Comparison of ENCODE assay signal across 1 cellular context in genomic region chr12:47991592-47991991, GRCh38.
A peak's percentile ranks its signal among the peaks of the same experiment; 100 is the strongest.
TF ChIP-seq lines count a peak whose summit lies in the region.

No MANE protein-coding gene starts in this region.

TF ChIP-seq in SK-N-SH, 30 proteins besides CTCF, POLR2A, EP300 and RAD21 (continued from another document):
- no peak for TF ChIP-seq USF1 (IDR thresholded peaks at IDR 0.05; ENCODE audit: borderline replicate concordance, low read depth)
- TF ChIP-seq USF2 (IDR thresholded peaks at IDR 0.05; ENCODE audit: borderline replicate concordance, low read depth, low read length), result no peak
- no peak for TF ChIP-seq JUND (IDR thresholded peaks at IDR 0.05)
- TF ChIP-seq TAF1 (IDR thresholded peaks at IDR 0.05; ENCODE audit: borderline replicate concordance, low read depth, low read length), result no peak
- no peak for TF ChIP-seq EZH2phosphoT487 (IDR thresholded peaks at IDR 0.05; ENCODE audit: borderline replicate concordance, low read depth)
- TF ChIP-seq ZBTB33 (IDR thresholded peaks at IDR 0.05; ENCODE audit: borderline replicate concordance, low read depth), result no peak
- TF ChIP-seq MXI1 (IDR thresholded peaks at IDR 0.05; ENCODE audit: low read depth, low read length), result no peak
- TF ChIP-seq IRF3 (IDR thresholded peaks at IDR 0.05; ENCODE audit: low read depth, low read length), result no peak
- TF ChIP-seq NRF1 (IDR thresholded peaks at IDR 0.05; ENCODE audit: low read depth, low read length), result no peak
- TF ChIP-seq TEAD4 (IDR thresholded peaks at IDR 0.05; ENCODE audit: borderline replicate concordance, insufficient read depth), result no peak
- TF ChIP-seq PBX3 (IDR thresholded peaks at IDR 0.05), result no peak
- TF ChIP-seq SIN3A (IDR thresholded peaks at IDR 0.05; ENCODE audit: borderline replicate concordance, low read depth, low read length), result no peak
- TF ChIP-seq POLR2AphosphoS5 (IDR thresholded peaks at IDR 0.05; ENCODE audit: low read depth, low read length), result no peak
- no peak for TF ChIP-seq MEF2A (IDR thresholded peaks at IDR 0.05; ENCODE audit: borderline replicate concordance, low read depth)
- no peak for TF ChIP-seq REST (IDR thresholded peaks at IDR 0.05; ENCODE audit: low read depth, low read length)
- no peak for TF ChIP-seq TCF12 (IDR thresholded peaks at IDR 0.05)
- no peak; the same call in 1 of the 2 replicates for TF ChIP-seq SMC3 (IDR thresholded peaks at IDR 0.05; ENCODE audit: low read depth, low read length)
- no peak for TF ChIP-seq MAX (IDR thresholded peaks at IDR 0.05; ENCODE audit: low read depth)
- no peak for TF ChIP-seq YY1 (IDR thresholded peaks at IDR 0.05; ENCODE audit: low read depth)
- no peak for TF ChIP-seq FOXM1 (IDR thresholded peaks at IDR 0.05; ENCODE audit: low read depth)
- TF ChIP-seq RXRA (IDR thresholded peaks at IDR 0.05; ENCODE audit: borderline replicate concordance, low read depth), result no peak
- TF ChIP-seq GATA2 (CRISPR knock-in tag; IDR thresholded peaks at IDR 0.05), result peak; percentile 44; the same call in 1 of the 2 replicates
- TF ChIP-seq ELF1 (IDR thresholded peaks at IDR 0.05), result no peak
- TF ChIP-seq NFIC (IDR thresholded peaks at IDR 0.05; ENCODE audit: borderline replicate concordance), result no peak
- TF ChIP-seq GABPA (IDR thresholded peaks at IDR 0.05; ENCODE audit: low read depth), result no peak
- peak; percentile 79 for TF ChIP-seq CHD2 (IDR thresholded peaks at IDR 0.05; ENCODE audit: low read length, partially characterized antibody)
- peak; percentile 72 for TF ChIP-seq RCOR1 (IDR thresholded peaks at IDR 0.05; ENCODE audit: low read length)
- no peak for TF ChIP-seq RFX5 (IDR thresholded peaks at IDR 0.05; ENCODE audit: low read length)
